Comparison of ENCODE assay signal across 9 cellular contexts in the genomic region with DNA sequence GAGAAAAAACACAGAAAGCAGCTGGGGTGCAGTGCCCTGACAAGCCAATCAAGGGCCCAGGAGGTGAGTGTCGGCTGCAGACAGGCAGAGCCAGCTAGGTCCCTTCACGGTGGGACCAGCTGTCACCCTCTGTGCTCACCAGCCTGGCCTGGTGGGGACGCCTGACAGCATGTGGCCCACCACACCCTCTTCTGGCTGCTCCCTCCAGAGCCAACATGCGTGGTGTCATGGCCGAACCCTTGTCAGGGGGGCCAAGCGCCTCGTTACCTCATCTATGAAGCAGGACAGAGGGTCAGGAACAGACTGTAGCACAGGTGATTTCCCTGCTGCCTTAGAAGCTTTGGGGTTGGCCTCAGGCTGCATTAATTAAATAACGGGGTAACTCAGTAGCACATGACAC. TPM values are rescaled to one million over a fixed set of nuclear protein-coding genes. Genes with fewer than 3 reads are reported as not detected.
A peak's percentile ranks its signal among the peaks of the same experiment; 100 is the strongest.
DNase-seq lines count a peak whose midpoint lies in the region; ATAC-seq and TF ChIP-seq lines count a peak whose summit lies in the region.
"Had no signal": no experiment of that assay in that cellular context is flagged by ENCODE, and none has a peak within 500 bp of the region (broad histone marks: within the 10 kb centered on the region; RNA-seq: fewer than 3 reads in every experiment).

No MANE protein-coding gene starts in this region.

- no peak overlapping the region for H3K4me3 Mint-ChIP-seq in naive thymus-derived CD4-positive, alpha-beta T cell

- no peaks in the 10 kb centered on the region for H3K27me3 Mint-ChIP-seq in naive thymus-derived CD4-positive, alpha-beta T cell

- no peaks in the 10 kb centered on the region for H3K27me3 ChIP-seq in right atrium auricular region
- H3K27me3 ChIP-seq in ascending aorta, result no peaks in the 10 kb centered on the region
- no peaks in the 10 kb centered on the region for H3K27me3 ChIP-seq in naive thymus-derived CD4-positive, alpha-beta T cell (ENCODE audit: control insufficient read depth in 2 of 2, insufficient read depth in 2 of 2, low read length in 2 of 2)
- H3K27me3 ChIP-seq in vagina, result no peaks in the 10 kb centered on the region

- peaks cover 46 to 76% (median 62%) of the 10 kb centered on the region in 7 donors for H3K4me1 Mint-ChIP-seq in naive thymus-derived CD4-positive, alpha-beta T cell

- H3K9me3 ChIP-seq in right atrium auricular region (no peaks in the 10 kb centered on the region), ascending aorta (no peaks in the 10 kb centered on the region), vagina (no peaks in the 10 kb centered on the region)
- no peaks in the 10 kb centered on the region for H3K9me3 ChIP-seq in naive thymus-derived CD4-positive, alpha-beta T cell (ENCODE audit: control insufficient read depth in 2 of 3, low read length in 3 of 3)

- CTCF ChIA-PET in naive thymus-derived CD4-positive, alpha-beta T cell (lab: Charles Lee), result no interaction called here

- H3K4me1 ChIP-seq in right atrium auricular region (peaks cover 0 to 66% of the 10 kb centered on the region in 2 donors), ascending aorta (peaks cover 18 to 39% of the 10 kb centered on the region in 2 donors), vagina (peaks cover 69% of the 10 kb centered on the region)
- H3K4me1 ChIP-seq in naive thymus-derived CD4-positive, alpha-beta T cell (ENCODE audit: control insufficient read depth in 2 of 2, insufficient read depth in 2 of 2, low read length in 2 of 2), result peaks cover 15 to 67% of the 10 kb centered on the region in 2 donors

- H3K27ac ChIP-seq in right atrium auricular region, result peak overlapping the region; percentile 78 to 90
- H3K27ac ChIP-seq in ascending aorta, result peak overlapping the region; percentile 76 to 82
- no peak overlapping the region for H3K27ac ChIP-seq in naive thymus-derived CD4-positive, alpha-beta T cell (ENCODE audit: low read depth, low read length)
- peak overlapping the region; percentile 86 for H3K27ac ChIP-seq in vagina

- peaks cover 0 to 4% (median 0%) of the 10 kb centered on the region in 11 donors for H3K9me3 Mint-ChIP-seq in naive thymus-derived CD4-positive, alpha-beta T cell

- intact Hi-C loops in left cardiac atrium (cut with DNase I) (no loop called here), ascending aorta (cut with DNase I) (no loop called here), vagina (cut with DNase I) (no loop called here)
- intact Hi-C loops in naive thymus-derived CD4-positive, alpha-beta T cell (cut with micrococcal nuclease), result loop anchor here in 1 of 2 donors (2.0 to 10.0 kb wide), 2 partner anchors 19 to 97 kb away; a partner anchor contains a TSS

- DNase-seq in right atrium auricular region (ENCODE audit: low spot score), result no peak
- DNase-seq in left cardiac atrium, result no peak
- no peak for DNase-seq in ascending aorta (ENCODE audit: low spot score in 2 of 2)
- DNase-seq in naive thymus-derived CD4-positive, alpha-beta T cell, result no peak
- no peak for DNase-seq in vagina (ENCODE audit: extremely low spot score in 2 of 2)
- no peak for DNase-seq in NCI-H1436 treated with DMSO at 0.1 percent for 48 hours (lab: John Stamatoyannopoulos, UW)
- DNase-seq in occipital lobe (lab: John Stamatoyannopoulos, UW), result no peak
- DNase-seq: NCI-H446 had no signal

- no peak for TF ChIP-seq POLR2A in vagina (IDR thresholded peaks at IDR 0.05)

- H3K4me3 ChIP-seq in right atrium auricular region, result no peak overlapping the region
- H3K4me3 ChIP-seq in ascending aorta, result no peak overlapping the region
- H3K4me3 ChIP-seq in naive thymus-derived CD4-positive, alpha-beta T cell (ENCODE audit: low read length), result no peak overlapping the region
- H3K4me3 ChIP-seq in vagina, result no peak overlapping the region

- H3K36me3 Mint-ChIP-seq in naive thymus-derived CD4-positive, alpha-beta T cell, result peaks cover 0 to 4% (median 3%) of the 10 kb centered on the region in 5 donors

- H3K27ac Mint-ChIP-seq in naive thymus-derived CD4-positive, alpha-beta T cell, result peak overlapping the region in 6 of 9 donors; percentile 29 to 88 (median 52)

- TF ChIP-seq CTCF in right atrium auricular region (IDR thresholded peaks at IDR 0.05) (no peak), ascending aorta (IDR thresholded peaks at IDR 0.05) (no peak), vagina (IDR thresholded peaks at IDR 0.05) (no peak)

- H3K36me3 ChIP-seq in right atrium auricular region (no peaks in the 10 kb centered on the region), ascending aorta (no peaks in the 10 kb centered on the region), vagina (no peaks in the 10 kb centered on the region)
- H3K36me3 ChIP-seq in naive thymus-derived CD4-positive, alpha-beta T cell (ENCODE audit: control insufficient read depth in 2 of 3, insufficient read depth in 3 of 3, low read length in 3 of 3), result peaks cover 0 to 3% (median 0%) of the 10 kb centered on the region in 3 experiments

- POLR2A ChIA-PET in naive thymus-derived CD4-positive, alpha-beta T cell (lab: Charles Lee), result no interaction called here

- ATAC-seq in left cardiac atrium (no peak), HG03521 (IDR thresholded peaks at IDR 0.05; ENCODE audit: unreplicated experiment) (no peak)
- no peak for ATAC-seq in naive thymus-derived CD4-positive, alpha-beta T cell

RNA-seq across cellular contexts. Expression of a gene that starts 40.0 kb away (rescaled TPM):
- total RNA-seq in right atrium auricular region (10 to 100 TPM; 24.1 to 49.4 TPM), left cardiac atrium (10 to 100 TPM; 29.2 to 44.6 TPM), ascending aorta (93.1 TPM), vagina (57.5 TPM), occipital lobe (95.1 TPM)
- 10 to 100 TPM in 4 of 5 experiments, 1 to 10 TPM in 1; 9.5 to 42.5 (median 42.0) TPM for total RNA-seq in naive thymus-derived CD4-positive, alpha-beta T cell
- polyA plus RNA-seq in naive thymus-derived CD4-positive, alpha-beta T cell, result 10 to 100 TPM; 21.9 to 29.0 TPM

RNA-seq across cellular contexts. Expression of a gene that starts 43.9 kb away (rescaled TPM):
- total RNA-seq in right atrium auricular region (10 to 100 TPM; 12.4 to 17.5 TPM), left cardiac atrium (10 to 100 TPM; 10.8 to 18.7 TPM), ascending aorta (30.5 TPM), vagina (25.3 TPM), occipital lobe (6.6 TPM)
- total RNA-seq in naive thymus-derived CD4-positive, alpha-beta T cell, result 10 to 100 TPM; 18.9 to 70.4 (median 25.0) TPM
- polyA plus RNA-seq in naive thymus-derived CD4-positive, alpha-beta T cell, result 10 to 100 TPM in 1 of 2 donors, 1 to 10 TPM in 1; 8.9 to 12.6 TPM

RNA-seq across cellular contexts. Expression of a gene that starts 58.8 kb away (rescaled TPM):
- total RNA-seq in right atrium auricular region (10 to 100 TPM; 31.7 to 59.5 TPM), left cardiac atrium (10 to 100 TPM; 37.4 to 49.3 TPM), ascending aorta (233 TPM), vagina (72.7 TPM), occipital lobe (75.6 TPM)
- total RNA-seq in naive thymus-derived CD4-positive, alpha-beta T cell, result 100 to 1,000 TPM in 1 of 5 experiments, 10 to 100 TPM in 4; 27.0 to 185 (median 40.7) TPM
- polyA plus RNA-seq in naive thymus-derived CD4-positive, alpha-beta T cell, result 10 to 100 TPM; 33.5 to 42.8 TPM
